In genomic region chr5:84385705-84386104, GRCh38 we compare ENCODE assay signal across 15 cellular contexts. TPM values are rescaled to one million over a fixed set of nuclear protein-coding genes. Genes with fewer than 3 reads are reported as not detected.
DNase-seq lines count a peak whose midpoint lies in the region; ATAC-seq and TF ChIP-seq lines count a peak whose summit lies in the region.
"Had no signal": no experiment of that assay in that cellular context is flagged by ENCODE, and none has a peak within 500 bp of the region (broad histone marks: within the 10 kb centered on the region; RNA-seq: fewer than 3 reads in every experiment).

No MANE protein-coding gene starts in this region.

- H3K9ac ChIP-seq in H9 (ENCODE audit: extremely low read depth, insufficient read length, low read length): peak overlapping the region; percentile 75
- no peak overlapping the region for H3K9ac ChIP-seq in iPS-15b (ENCODE audit: low read depth, low read length)
- no peak overlapping the region for H3K9ac ChIP-seq in rectal smooth muscle tissue (ENCODE audit: low read length)

- H2AK5ac ChIP-seq in H9 (ENCODE audit: insufficient read length, low read length): no peak overlapping the region

- H3K4me3 Mint-ChIP-seq in H9: peak overlapping the region; percentile 92 to 97
- H3K4me3 Mint-ChIP-seq in CD8-positive, alpha-beta T cell: no peak overlapping the region
- H3K4me3 Mint-ChIP-seq: activated T-helper 17 cell treated with anti-CD3 and anti-CD28 coated beads, Interleukin-2, amount 50 U/mL, for 72 hours; T-helper 2 cell treated with Interferon-gamma antibody and Interleukin-4, amounts not matched to agents 5 μg/mL and 100 μg/mL, for 36 hours had no signal

- peaks cover 4% of the 10 kb centered on the region; the same call in 1 of the 2 replicates for H3K79me2 ChIP-seq in H9 (ENCODE audit: insufficient read depth, low read length)

- H2AFZ ChIP-seq in H9 (ENCODE audit: low read length): no peak overlapping the region

- no peaks in the 10 kb centered on the region for H3K27me3 Mint-ChIP-seq in H9 (ENCODE audit: low read depth)
- H3K27me3 Mint-ChIP-seq in CD8-positive, alpha-beta T cell (ENCODE audit: low read depth): peaks cover 38% of the 10 kb centered on the region

- H3K14ac ChIP-seq in H9 (ENCODE audit: insufficient read depth, low read length): no peak overlapping the region

- H2BK12ac ChIP-seq in H9 (ENCODE audit: insufficient read length, low read depth, low read length): no peak overlapping the region

- H2BK120ac ChIP-seq in H9 (ENCODE audit: low read depth, low read length, poor library complexity, severe bottlenecking): no peak overlapping the region

- peaks cover 0 to 5% (median 2%) of the 10 kb centered on the region in 3 experiments; a peak in 4 of 7 replicates for H3K36me3 Mint-ChIP-seq in H9 (ENCODE audit: insufficient read depth in 1 of 3, low read depth in 3 of 3)
- no peaks in the 10 kb centered on the region for H3K36me3 Mint-ChIP-seq in CD8-positive, alpha-beta T cell

- no peaks in the 10 kb centered on the region; a peak in 1 of 5 replicates for H3K9me3 Mint-ChIP-seq in H9
- H3K9me3 Mint-ChIP-seq in CD8-positive, alpha-beta T cell: no peaks in the 10 kb centered on the region
- H3K9me3 Mint-ChIP-seq: activated T-helper 17 cell treated with anti-CD3 and anti-CD28 coated beads, Interleukin-2, amount 50 U/mL, for 72 hours; T-helper 2 cell treated with Interferon-gamma antibody and Interleukin-4, amounts not matched to agents 5 μg/mL and 100 μg/mL, for 36 hours had no signal

- intact Hi-C loops in CD8-positive, alpha-beta T cell (cut with DNase I, micrococcal nuclease): no loop called here
- intact Hi-C loops in uterus (cut with DNase I; ENCODE audit: low total_unique reads): no loop called here

- no CpG with 5 or more reads among the region's 2 CpGs for WGBS in H9 (ENCODE audit: extremely low coverage, insufficient read length, low lambda C conversion rate)

- peak overlapping the region; percentile 85 for H3K4me3 ChIP-seq in astrocyte of the spinal cord (ENCODE audit: low read depth, low read length)
- peak overlapping the region; percentile 74 for H3K4me3 ChIP-seq in iPS-15b (ENCODE audit: low read depth, low read length)
- H3K4me3 ChIP-seq in rectal smooth muscle tissue (ENCODE audit: low read length): peak overlapping the region; percentile 65
- H3K4me3 ChIP-seq in CD8-positive, alpha-beta T cell (ENCODE audit: low read depth, low read length): no peak overlapping the region
- H3K4me3 ChIP-seq in uterus: peak overlapping the region in 1 of 2 donors; percentile 56
- H3K4me3 ChIP-seq: body of pancreas had no signal

- no peak overlapping the region for H4K8ac ChIP-seq in H9 (replicated peaks; ENCODE audit: insufficient read length, low read depth, low read length)

- H3K4me1 Mint-ChIP-seq in H9: peaks cover 23 to 26% of the 10 kb centered on the region in 2 experiments
- H3K4me1 Mint-ChIP-seq in CD8-positive, alpha-beta T cell (ENCODE audit: low read depth): no peaks in the 10 kb centered on the region

- in situ Hi-C loops in astrocyte of the spinal cord (cut with HindIII; ENCODE audit: low sequenced_read_pairs): no loop called here

- TF ChIP-seq POLR2A in uterus (IDR thresholded peaks at IDR 0.05): no peak

- no peak overlapping the region for H4K5ac ChIP-seq in H9 (ENCODE audit: insufficient read length, low read depth, low read length)

- H2BK5ac ChIP-seq in H9 (ENCODE audit: insufficient read length, low read length): no peak overlapping the region

- H3K4me1 ChIP-seq in H9 (ENCODE audit: insufficient read depth, low read length) (no peaks in the 10 kb centered on the region), iPS-15b (ENCODE audit: control insufficient read depth, insufficient read depth, low read length) (peaks cover 4% of the 10 kb centered on the region), rectal smooth muscle tissue (ENCODE audit: control insufficient read depth, insufficient read depth, low read length) (peaks cover 3% of the 10 kb centered on the region), uterus (no peaks in the 10 kb centered on the region)
- no peaks in the 10 kb centered on the region for H3K4me1 ChIP-seq in CD8-positive, alpha-beta T cell (ENCODE audit: insufficient read depth, low read length)

- no peaks in the 10 kb centered on the region for H4K20me1 ChIP-seq in H9 (ENCODE audit: control insufficient read depth, insufficient read depth, insufficient read length)

- TF ChIP-seq CTCF in H9 (conservative IDR thresholded peaks at IDR 0.05): no peak
- TF ChIP-seq CTCF in astrocyte of the spinal cord (IDR thresholded peaks at IDR 0.05; ENCODE audit: low read depth, low read length): no peak
- no peak for TF ChIP-seq CTCF in CD8-positive, alpha-beta T cell (IDR thresholded peaks at IDR 0.05)
- no peak for TF ChIP-seq CTCF in uterus (IDR thresholded peaks at IDR 0.05)

- DNase-seq in H9 (no peak), astrocyte of the spinal cord (ENCODE audit: low read depth, low spot score) (no peak), NCI-H446 (lab: John Stamatoyannopoulos, UW) (no peak), uterus (no peak), HCEC 1CT (no peak)
- no peak for DNase-seq in CD8-positive, alpha-beta T cell
- DNase-seq: activated CD4-positive, alpha-beta T cell treated with anti-CD3 and anti-CD28 coated beads, Interleukin-2, amount 50 U/mL, for 48 hours; body of pancreas; heart right ventricle; NCI-H1105 treated with DMSO at 0.1 percent for 48 hours; NCI-H226 had no signal

- H3K9me3 ChIP-seq in H9 (ENCODE audit: control insufficient read depth, low read depth, low read length) (no peaks in the 10 kb centered on the region), iPS-15b (ENCODE audit: control insufficient read depth, insufficient read depth, low read length) (no peaks in the 10 kb centered on the region), uterus (no peaks in the 10 kb centered on the region)
- no peaks in the 10 kb centered on the region for H3K9me3 ChIP-seq in CD8-positive, alpha-beta T cell (ENCODE audit: low read length)
- H3K9me3 ChIP-seq: body of pancreas, heart right ventricle had no signal

- no peak overlapping the region for H3K4ac ChIP-seq in H9 (ENCODE audit: low read depth, low read length)

- no peak overlapping the region for H3K23ac ChIP-seq in H9 (ENCODE audit: insufficient read length, low read depth, low read length)

- POLR2A ChIA-PET in CD8-positive, alpha-beta T cell (lab: Charles Lee): no interaction called here

- H3K18ac ChIP-seq in H9 (ENCODE audit: insufficient read length, low read depth, low read length): no peak overlapping the region

- peak overlapping the region; percentile 89 for H3K4me2 ChIP-seq in H9 (ENCODE audit: insufficient read depth, insufficient read length, low read length)

- H3K79me1 ChIP-seq in H9 (ENCODE audit: insufficient read depth, low read depth, low read length, poor library complexity, severe bottlenecking): no peaks in the 10 kb centered on the region

- no peak overlapping the region for H2BK20ac ChIP-seq in H9 (ENCODE audit: low read depth, low read length, poor library complexity, severe bottlenecking)

- no peak overlapping the region for H3K27ac ChIP-seq in H9 (ENCODE audit: insufficient read length, low read depth, low read length)
- H3K27ac ChIP-seq in rectal smooth muscle tissue (ENCODE audit: low read depth, low read length): no peak overlapping the region
- H3K27ac ChIP-seq in CD8-positive, alpha-beta T cell (ENCODE audit: low read depth, low read length): no peak overlapping the region
- peak overlapping the region in 1 of 2 donors; percentile 82 for H3K27ac ChIP-seq in uterus
- H3K27ac ChIP-seq: body of pancreas had no signal

- H3K27me3 ChIP-seq in H9 (ENCODE audit: insufficient read depth, low read length) (no peaks in the 10 kb centered on the region), iPS-15b (ENCODE audit: control insufficient read depth, insufficient read depth, low read length) (no peaks in the 10 kb centered on the region), rectal smooth muscle tissue (ENCODE audit: control insufficient read depth, insufficient read depth, low read length) (peaks cover 7% of the 10 kb centered on the region), uterus (no peaks in the 10 kb centered on the region)
- H3K27me3 ChIP-seq in CD8-positive, alpha-beta T cell (ENCODE audit: insufficient read depth, low read length): no peaks in the 10 kb centered on the region

- CTCF ChIA-PET in CD8-positive, alpha-beta T cell (lab: Charles Lee): no interaction called here

- H4K91ac ChIP-seq in H9 (ENCODE audit: insufficient read length, low read depth, low read length): no peak overlapping the region

- H3K23me2 ChIP-seq in H9 (ENCODE audit: insufficient read length, low read depth, low read length, poor library complexity, severe bottlenecking): peaks cover 30% of the 10 kb centered on the region

- H2BK15ac ChIP-seq in H9 (ENCODE audit: low read depth, low read length): no peak overlapping the region

- no peak overlapping the region for H3K56ac ChIP-seq in H9 (ENCODE audit: insufficient read length, low read depth, low read length)

- no peak overlapping the region for H3T11ph ChIP-seq in H9 (ENCODE audit: low read length)

- ATAC-seq in CD8-positive, alpha-beta T cell: no peak
- ATAC-seq: activated T-helper 17 cell treated with anti-CD3 and anti-CD28 coated beads, Interleukin-2, amount 50 U/mL, for 72 hours; body of pancreas had no signal

- no peak overlapping the region for H3K27ac Mint-ChIP-seq in H9
- H3K27ac Mint-ChIP-seq in CD8-positive, alpha-beta T cell: no peak overlapping the region
- H3K27ac Mint-ChIP-seq: activated T-helper 17 cell treated with anti-CD3 and anti-CD28 coated beads, Interleukin-2, amount 50 U/mL, for 72 hours; T-helper 2 cell treated with Interferon-gamma antibody and Interleukin-4, amounts not matched to agents 5 μg/mL and 100 μg/mL, for 36 hours had no signal

- H3K36me3 ChIP-seq in iPS-15b (ENCODE audit: control insufficient read depth, insufficient read depth, low read length): no peaks in the 10 kb centered on the region
- no peaks in the 10 kb centered on the region for H3K36me3 ChIP-seq in rectal smooth muscle tissue (ENCODE audit: control insufficient read depth, insufficient read depth, low read length)
- no peaks in the 10 kb centered on the region for H3K36me3 ChIP-seq in CD8-positive, alpha-beta T cell (ENCODE audit: insufficient read depth, low read length)
- no peaks in the 10 kb centered on the region for H3K36me3 ChIP-seq in uterus
- H3K36me3 ChIP-seq: heart right ventricle had no signal

RNA-seq across cellular contexts. Expression of gene EDIL3, which starts 1.0 kb away (rescaled TPM):
- total RNA-seq in H9 (2021): 61.0 and 61.9 TPM in 2 replicates
- not detected for total RNA-seq in CD8-positive, alpha-beta T cell
- total RNA-seq in uterus: 10 to 100 TPM; 15.1 to 60.0 (median 28.4) TPM
- total RNA-seq: activated T-helper 17 cell treated with anti-CD3 and anti-CD28 coated beads, Interleukin-2, amount 50 U/mL, for 72 hours had no signal

Comparison
In these comparisons a context has a peak if more than half of its experiments do, and no peak if none do; other contexts are left out.
1. RNA of gene EDIL3, which starts 1.0 kb away (total RNA-seq): 61.0 to 61.9 TPM in H9 and 15.1 to 60.0 TPM in uterus; not detected in CD8-positive, alpha-beta T cell; every median in the first group is over 10 times any median in the second.